In genomic region chr3:5023777-5024346, GRCh38 we compare ENCODE assay signal across 1 cellular context.
TF ChIP-seq lines count a peak whose summit lies in the region.

No MANE protein-coding gene starts in this region.

TF ChIP-seq in GM12878, 131 proteins besides CTCF, POLR2A, EP300 and RAD21:
- TF ChIP-seq E2F8 (IDR thresholded peaks at IDR 0.05; ENCODE audit: low read depth, partially characterized antibody) (no peak), ZNF687 (IDR thresholded peaks at IDR 0.05) (0 out of 2 replicates have a peak, but pooled peaks have one; percentile 2)
